In genomic region chr16:81624718-81625543, GRCh38 we compare ENCODE assay signal across 1 cellular context.
A peak's percentile ranks its signal among the peaks of the same experiment; 100 is the strongest.
TF ChIP-seq lines count a peak whose summit lies in the region.

No MANE protein-coding gene starts in this region.

TF ChIP-seq in HepG2, 621 proteins besides CTCF, POLR2A, EP300 and RAD21 (continued from another document and continues in another):
- no peak for TF ChIP-seq ZFAT (CRISPR knock-in tag; conservative IDR thresholded peaks at IDR 0.05)
- no peak for TF ChIP-seq SIX4 (CRISPR knock-in tag; IDR thresholded peaks at IDR 0.05)
- TF ChIP-seq GLI4 (CRISPR knock-in tag; IDR thresholded peaks at IDR 0.05; ENCODE audit: borderline replicate concordance): no peak
- TF ChIP-seq ARNTL (CRISPR knock-in tag; IDR thresholded peaks at IDR 0.05): peak; percentile 79; the same call in 1 of the 2 replicates
- TF ChIP-seq, protein P1, sequence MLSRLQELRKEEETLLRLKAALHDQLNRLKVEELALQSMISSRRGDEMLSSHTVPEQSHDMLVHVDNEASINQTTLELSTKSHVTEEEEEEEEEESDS (CRISPR knock-in tag; IDR thresholded peaks at IDR 0.05; ENCODE audit: borderline replicate concordance): no peak
- TF ChIP-seq ZBTB1 (CRISPR knock-in tag; IDR thresholded peaks at IDR 0.05; ENCODE audit: borderline replicate concordance): no peak
- no peak for TF ChIP-seq TOE1 (CRISPR knock-in tag; IDR thresholded peaks at IDR 0.05)
- TF ChIP-seq UBTF (CRISPR knock-in tag; IDR thresholded peaks at IDR 0.05): peak; percentile 69
- TF ChIP-seq ZNF563 (CRISPR knock-in tag; IDR thresholded peaks at IDR 0.05): no peak
- TF ChIP-seq RXRA (CRISPR knock-in tag; IDR thresholded peaks at IDR 0.05): peak; percentile 3; the same call in 1 of the 2 replicates
- TF ChIP-seq FOXP1 (IDR thresholded peaks at IDR 0.05): no peak
- peak; percentile 83 for TF ChIP-seq FOXP1 (CRISPR knock-in tag; IDR thresholded peaks at IDR 0.05)
- no peak for TF ChIP-seq SNAI1 (CRISPR knock-in tag; IDR thresholded peaks at IDR 0.05; ENCODE audit: borderline replicate concordance)
- TF ChIP-seq SOX5 (CRISPR knock-in tag; IDR thresholded peaks at IDR 0.05; ENCODE audit: borderline replicate concordance): peak; percentile 97; the same call in 1 of the 2 replicates
- no peak for TF ChIP-seq NFRKB (IDR thresholded peaks at IDR 0.05)
- TF ChIP-seq NFYC (CRISPR knock-in tag; IDR thresholded peaks at IDR 0.05): no peak
- TF ChIP-seq NFE2L2 (IDR thresholded peaks at IDR 0.05; ENCODE audit: low read length): no peak
- peak; percentile 65; the same call in 1 of the 2 replicates for TF ChIP-seq ZSCAN21 (CRISPR knock-in tag; IDR thresholded peaks at IDR 0.05; ENCODE audit: borderline replicate concordance)
- no peak for TF ChIP-seq POGK (CRISPR knock-in tag; conservative IDR thresholded peaks at IDR 0.05)
- TF ChIP-seq MAFK (conservative IDR thresholded peaks at IDR 0.05 in 1 of 2, IDR thresholded peaks at IDR 0.05 in 1 of 2; ENCODE audit: low read length in 2 of 2): no peak
- TF ChIP-seq NFATC3 (CRISPR knock-in tag; IDR thresholded peaks at IDR 0.05): no peak
- peak; percentile 26; the same call in 1 of the 2 replicates for TF ChIP-seq FOSL2 (CRISPR knock-in tag; IDR thresholded peaks at IDR 0.05)
- TF ChIP-seq ZKSCAN8 (CRISPR knock-in tag; IDR thresholded peaks at IDR 0.05; ENCODE audit: borderline replicate concordance): peak; percentile 51; the same call in 1 of the 2 replicates
- TF ChIP-seq ZNF567 (CRISPR knock-in tag; IDR thresholded peaks at IDR 0.05; ENCODE audit: borderline replicate concordance): 0 out of 2 replicates have a peak, but pooled peaks have one; percentile 72
- TF ChIP-seq KLF11 (CRISPR knock-in tag; IDR thresholded peaks at IDR 0.05): no peak
- TF ChIP-seq ZNF883 (CRISPR knock-in tag; IDR thresholded peaks at IDR 0.05; ENCODE audit: not compliant biosample characterization): no peak
- TF ChIP-seq ZNF331 (CRISPR knock-in tag; IDR thresholded peaks at IDR 0.05): peak; percentile 56; the same call in 1 of the 2 replicates
- TF ChIP-seq, protein P2, sequence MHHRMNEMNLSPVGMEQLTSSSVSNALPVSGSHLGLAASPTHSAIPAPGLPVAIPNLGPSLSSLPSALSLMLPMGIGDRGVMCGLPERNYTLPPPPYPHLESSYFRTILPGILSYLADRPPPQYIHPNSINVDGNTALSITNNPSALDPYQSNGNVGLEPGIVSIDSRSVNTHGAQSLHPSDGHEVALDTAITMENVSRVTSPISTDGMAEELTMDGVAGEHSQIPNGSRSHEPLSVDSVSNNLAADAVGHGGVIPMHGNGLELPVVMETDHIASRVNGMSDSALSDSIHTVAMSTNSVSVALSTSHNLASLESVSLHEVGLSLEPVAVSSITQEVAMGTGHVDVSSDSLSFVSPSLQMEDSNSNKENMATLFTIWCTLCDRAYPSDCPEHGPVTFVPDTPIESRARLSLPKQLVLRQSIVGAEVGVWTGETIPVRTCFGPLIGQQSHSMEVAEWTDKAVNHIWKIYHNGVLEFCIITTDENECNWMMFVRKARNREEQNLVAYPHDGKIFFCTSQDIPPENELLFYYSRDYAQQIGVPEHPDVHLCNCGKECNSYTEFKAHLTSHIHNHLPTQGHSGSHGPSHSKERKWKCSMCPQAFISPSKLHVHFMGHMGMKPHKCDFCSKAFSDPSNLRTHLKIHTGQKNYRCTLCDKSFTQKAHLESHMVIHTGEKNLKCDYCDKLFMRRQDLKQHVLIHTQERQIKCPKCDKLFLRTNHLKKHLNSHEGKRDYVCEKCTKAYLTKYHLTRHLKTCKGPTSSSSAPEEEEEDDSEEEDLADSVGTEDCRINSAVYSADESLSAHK (CRISPR knock-in tag; IDR thresholded peaks at IDR 0.05; ENCODE audit: borderline replicate concordance): no peak
- TF ChIP-seq NCOA5 (CRISPR knock-in tag; IDR thresholded peaks at IDR 0.05): no peak
- no peak for TF ChIP-seq ZNF12 (CRISPR knock-in tag; IDR thresholded peaks at IDR 0.05)
- TF ChIP-seq HES4 (CRISPR knock-in tag; IDR thresholded peaks at IDR 0.05; ENCODE audit: borderline replicate concordance): peak; percentile 57; the same call in 1 of the 2 replicates
- no peak for TF ChIP-seq ZFP37 (CRISPR knock-in tag; IDR thresholded peaks at IDR 0.05; ENCODE audit: borderline replicate concordance)
- no peak for TF ChIP-seq ZBTB20 (CRISPR knock-in tag; IDR thresholded peaks at IDR 0.05; ENCODE audit: borderline replicate concordance, low read depth)
- no peak for TF ChIP-seq ZNF562 (CRISPR knock-in tag; IDR thresholded peaks at IDR 0.05; ENCODE audit: borderline replicate concordance)
- no peak for TF ChIP-seq ZNF33B (CRISPR knock-in tag; IDR thresholded peaks at IDR 0.05)
- 0 out of 2 replicates have a peak, but pooled peaks have one; percentile 66 for TF ChIP-seq ZNF136 (CRISPR knock-in tag; IDR thresholded peaks at IDR 0.05; ENCODE audit: low read depth)
- no peak; the same call in 1 of the 2 replicates for TF ChIP-seq ZNF776 (CRISPR knock-in tag; IDR thresholded peaks at IDR 0.05)
- TF ChIP-seq GZF1 (CRISPR knock-in tag; IDR thresholded peaks at IDR 0.05): no peak
- TF ChIP-seq, protein P3, sequence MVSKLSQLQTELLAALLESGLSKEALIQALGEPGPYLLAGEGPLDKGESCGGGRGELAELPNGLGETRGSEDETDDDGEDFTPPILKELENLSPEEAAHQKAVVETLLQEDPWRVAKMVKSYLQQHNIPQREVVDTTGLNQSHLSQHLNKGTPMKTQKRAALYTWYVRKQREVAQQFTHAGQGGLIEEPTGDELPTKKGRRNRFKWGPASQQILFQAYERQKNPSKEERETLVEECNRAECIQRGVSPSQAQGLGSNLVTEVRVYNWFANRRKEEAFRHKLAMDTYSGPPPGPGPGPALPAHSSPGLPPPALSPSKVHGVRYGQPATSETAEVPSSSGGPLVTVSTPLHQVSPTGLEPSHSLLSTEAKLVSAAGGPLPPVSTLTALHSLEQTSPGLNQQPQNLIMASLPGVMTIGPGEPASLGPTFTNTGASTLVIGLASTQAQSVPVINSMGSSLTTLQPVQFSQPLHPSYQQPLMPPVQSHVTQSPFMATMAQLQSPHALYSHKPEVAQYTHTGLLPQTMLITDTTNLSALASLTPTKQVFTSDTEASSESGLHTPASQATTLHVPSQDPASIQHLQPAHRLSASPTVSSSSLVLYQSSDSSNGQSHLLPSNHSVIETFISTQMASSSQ (IDR thresholded peaks at IDR 0.05; ENCODE audit: low read depth): no peak
- TF ChIP-seq, protein P3 (CRISPR knock-in tag; IDR thresholded peaks at IDR 0.05; ENCODE audit: borderline replicate concordance): peak; percentile 55; the same call in 1 of the 2 replicates
- no peak for TF ChIP-seq ZSCAN22 (CRISPR knock-in tag; IDR thresholded peaks at IDR 0.05)
- no peak for TF ChIP-seq MIER2 (CRISPR knock-in tag; IDR thresholded peaks at IDR 0.05)
- TF ChIP-seq KMT2A (CRISPR knock-in tag; IDR thresholded peaks at IDR 0.05): no peak; the same call in 1 of the 2 replicates
- no peak for TF ChIP-seq MXD3 (CRISPR knock-in tag; IDR thresholded peaks at IDR 0.05)
- no peak for TF ChIP-seq TIGD3 (CRISPR knock-in tag; IDR thresholded peaks at IDR 0.05; ENCODE audit: borderline replicate concordance)
- peak; percentile 77 for TF ChIP-seq GATAD2A (CRISPR knock-in tag; IDR thresholded peaks at IDR 0.05)
- 0 out of 2 replicates have a peak, but pooled peaks have one; percentile 46 for TF ChIP-seq ZMYM2 (CRISPR knock-in tag; IDR thresholded peaks at IDR 0.05)
- no peak for TF ChIP-seq ZNF747 (CRISPR knock-in tag; IDR thresholded peaks at IDR 0.05; ENCODE audit: borderline replicate concordance)
- TF ChIP-seq, protein P4, sequence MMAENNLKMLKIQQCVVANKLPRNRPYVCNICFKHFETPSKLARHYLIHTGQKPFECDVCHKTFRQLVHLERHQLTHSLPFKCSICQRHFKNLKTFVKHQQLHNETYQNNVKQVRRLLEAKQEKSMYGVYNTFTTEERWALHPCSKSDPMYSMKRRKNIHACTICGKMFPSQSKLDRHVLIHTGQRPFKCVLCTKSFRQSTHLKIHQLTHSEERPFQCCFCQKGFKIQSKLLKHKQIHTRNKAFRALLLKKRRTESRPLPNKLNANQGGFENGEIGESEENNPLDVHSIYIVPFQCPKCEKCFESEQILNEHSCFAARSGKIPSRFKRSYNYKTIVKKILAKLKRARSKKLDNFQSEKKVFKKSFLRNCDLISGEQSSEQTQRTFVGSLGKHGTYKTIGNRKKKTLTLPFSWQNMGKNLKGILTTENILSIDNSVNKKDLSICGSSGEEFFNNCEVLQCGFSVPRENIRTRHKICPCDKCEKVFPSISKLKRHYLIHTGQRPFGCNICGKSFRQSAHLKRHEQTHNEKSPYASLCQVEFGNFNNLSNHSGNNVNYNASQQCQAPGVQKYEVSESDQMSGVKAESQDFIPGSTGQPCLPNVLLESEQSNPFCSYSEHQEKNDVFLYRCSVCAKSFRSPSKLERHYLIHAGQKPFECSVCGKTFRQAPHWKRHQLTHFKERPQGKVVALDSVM (CRISPR knock-in tag; IDR thresholded peaks at IDR 0.05): peak; percentile 38; the same call in 1 of the 2 replicates
- no peak for TF ChIP-seq SP2 (CRISPR knock-in tag; IDR thresholded peaks at IDR 0.05)
- no peak for TF ChIP-seq HIC2 (CRISPR knock-in tag; IDR thresholded peaks at IDR 0.05; ENCODE audit: low read depth)
- no peak for TF ChIP-seq TBL1XR1 (IDR thresholded peaks at IDR 0.05; ENCODE audit: borderline replicate concordance, low read length, partially characterized antibody)
- TF ChIP-seq PLRG1 (conservative IDR thresholded peaks at IDR 0.05): no peak
- TF ChIP-seq XRCC5 (optimal IDR thresholded peaks at IDR 0.05; ENCODE audit: low read length): no peak
- TF ChIP-seq SMC3 (IDR thresholded peaks at IDR 0.05; ENCODE audit: low read length): no peak
- TF ChIP-seq XBP1 (CRISPR knock-in tag; IDR thresholded peaks at IDR 0.05): no peak
